ENCODE assay signal across 16 cellular contexts in genomic region chr1:107643766-107644165, GRCh38.
"Had no signal": no experiment of that assay in that cellular context is flagged by ENCODE, and none has a peak within 500 bp of the region (broad histone marks: within the 10 kb centered on the region; RNA-seq: fewer than 3 reads in every experiment).

No MANE protein-coding gene starts in this region.

- H3K36me3 ChIP-seq: colonic mucosa, tibial nerve had no signal

- H3K4me1 Mint-ChIP-seq: activated naive CD8-positive, alpha-beta T cell treated with anti-CD3 and anti-CD28 coated beads for 36 hours; stimulated activated effector memory CD8-positive, alpha-beta T cell treated with anti-CD3 and anti-CD28 coated beads, Interleukin-12 subunit alpha, Interleukin-12 subunit beta, amount 100 ng/mL, for 72 hours had no signal

- H3K27me3 Mint-ChIP-seq: activated B cell treated with CpG ODN at 0.5 μM for 24 hours; activated CD8-positive, alpha-beta T cell treated with anti-CD3 and anti-CD28 coated beads for 36 hours; activated naive CD8-positive, alpha-beta T cell treated with anti-CD3 and anti-CD28 coated beads for 36 hours; naive thymus-derived CD4-positive, alpha-beta T cell had no signal

- H3K9me3 Mint-ChIP-seq: activated B cell treated with CpG ODN at 0.5 μM for 24 hours; activated CD8-positive, alpha-beta T cell treated with anti-CD3 and anti-CD28 coated beads for 36 hours; activated naive CD8-positive, alpha-beta T cell treated with anti-CD3 and anti-CD28 coated beads for 36 hours; naive thymus-derived CD4-positive, alpha-beta T cell; stimulated activated effector memory CD8-positive, alpha-beta T cell treated with anti-CD3 and anti-CD28 coated beads, Interleukin-12 subunit alpha, Interleukin-12 subunit beta, amount 100 ng/mL, for 72 hours; T-helper 1 cell treated with Interleukin-12 subunit alpha and Interleukin-12 subunit beta and Interleukin-4 antibody, amounts not matched to agents 30 μg/mL and 1 μg/mL, for 36 hours had no signal

- H3K27ac Mint-ChIP-seq: activated B cell treated with CpG ODN at 0.5 μM for 24 hours; activated CD8-positive, alpha-beta T cell treated with anti-CD3 and anti-CD28 coated beads for 36 hours; activated naive CD8-positive, alpha-beta T cell treated with anti-CD3 and anti-CD28 coated beads for 36 hours; stimulated activated effector memory CD8-positive, alpha-beta T cell treated with anti-CD3 and anti-CD28 coated beads, Interleukin-12 subunit alpha, Interleukin-12 subunit beta, amount 100 ng/mL, for 72 hours; T-helper 1 cell treated with Interleukin-12 subunit alpha and Interleukin-12 subunit beta and Interleukin-4 antibody, amounts not matched to agents 30 μg/mL and 1 μg/mL, for 36 hours had no signal

- H3K4me1 ChIP-seq: colonic mucosa, heart left ventricle, tibial nerve had no signal

- ATAC-seq: activated CD8-positive, alpha-beta T cell treated with anti-CD3 and anti-CD28 coated beads for 36 hours; body of pancreas; heart left ventricle; left lobe of liver; naive thymus-derived CD4-positive, alpha-beta T cell; stimulated activated effector memory CD8-positive, alpha-beta T cell treated with anti-CD3 and anti-CD28 coated beads, Interleukin-12 subunit alpha, Interleukin-12 subunit beta, amount 100 ng/mL, for 72 hours had no signal

- H3K27me3 ChIP-seq: body of pancreas, colonic mucosa, esophagus squamous epithelium, heart left ventricle, tibial nerve had no signal

- H3K4me3 ChIP-seq: body of pancreas, colonic mucosa, esophagus squamous epithelium, heart left ventricle, tibial nerve had no signal

- H3K4me3 Mint-ChIP-seq: activated B cell treated with CpG ODN at 0.5 μM for 24 hours; activated CD8-positive, alpha-beta T cell treated with anti-CD3 and anti-CD28 coated beads for 36 hours; activated naive CD8-positive, alpha-beta T cell treated with anti-CD3 and anti-CD28 coated beads for 36 hours; naive thymus-derived CD4-positive, alpha-beta T cell; stimulated activated effector memory CD8-positive, alpha-beta T cell treated with anti-CD3 and anti-CD28 coated beads, Interleukin-12 subunit alpha, Interleukin-12 subunit beta, amount 100 ng/mL, for 72 hours; T-helper 1 cell treated with Interleukin-12 subunit alpha and Interleukin-12 subunit beta and Interleukin-4 antibody, amounts not matched to agents 30 μg/mL and 1 μg/mL, for 36 hours had no signal

- H3K9me3 ChIP-seq: body of pancreas, colonic mucosa, esophagus squamous epithelium, heart left ventricle, tibial nerve had no signal

- H3K27ac ChIP-seq: colonic mucosa, heart left ventricle, tibial nerve had no signal

- DNase-seq: activated B cell treated with CpG ODN at 0.5 μM for 24 hours; activated CD4-positive, alpha-beta T cell treated with anti-CD3 and anti-CD28 coated beads for 48 hours; activated CD8-positive, alpha-beta T cell treated with anti-CD3 and anti-CD28 coated beads for 36 hours; activated naive CD8-positive, alpha-beta T cell treated with anti-CD3 and anti-CD28 coated beads for 36 hours; activated T-cell treated with anti-CD3 and anti-CD28 coated beads, Interleukin-2, amount 50 U/mL, for 48 hours; body of pancreas; central memory CD4-positive, alpha-beta T cell; colonic mucosa; esophagus squamous epithelium; heart left ventricle; naive thymus-derived CD4-positive, alpha-beta T cell; nucleus accumbens had no signal
